In genomic region chr4:183797445-183798248, GRCh38 we compare ENCODE assay signal across 1 cellular context.
TF ChIP-seq lines count a peak whose summit lies in the region.

No MANE protein-coding gene starts in this region.

TF ChIP-seq in A549, 52 proteins besides CTCF, POLR2A, EP300 and RAD21 (continued from another document):
- TF ChIP-seq REST (IDR thresholded peaks at IDR 0.05): no peak
- TF ChIP-seq RARB (CRISPR knock-in tag; IDR thresholded peaks at IDR 0.05): no peak
- no peak for TF ChIP-seq ZFP36 (IDR thresholded peaks at IDR 0.05; ENCODE audit: borderline replicate concordance, partially characterized antibody)
- no peak for TF ChIP-seq MAZ (IDR thresholded peaks at IDR 0.05; ENCODE audit: borderline replicate concordance, low read depth, low read length)
- no peak for TF ChIP-seq POLR2AphosphoS2 (conservative IDR thresholded peaks at IDR 0.05; ENCODE audit: low read length)
- no peak for TF ChIP-seq TP53 (CRISPR knock-in tag; IDR thresholded peaks at IDR 0.05)
- TF ChIP-seq HDAC2 (IDR thresholded peaks at IDR 0.05): no peak
- TF ChIP-seq HOXB5 (CRISPR knock-in tag; IDR thresholded peaks at IDR 0.05): no peak
- no peak for TF ChIP-seq ZSCAN20 (CRISPR knock-in tag; IDR thresholded peaks at IDR 0.05)
- TF ChIP-seq CHD4 (IDR thresholded peaks at IDR 0.05; ENCODE audit: borderline replicate concordance): no peak
- TF ChIP-seq HEYL (CRISPR knock-in tag; IDR thresholded peaks at IDR 0.05): no peak
- no peak for TF ChIP-seq EHMT2 (IDR thresholded peaks at IDR 0.05; ENCODE audit: low read depth)
- no peak for TF ChIP-seq FOXS1 (CRISPR knock-in tag; IDR thresholded peaks at IDR 0.05)
- no peak for TF ChIP-seq HOXB13 (CRISPR knock-in tag; IDR thresholded peaks at IDR 0.05; ENCODE audit: low read depth)
- TF ChIP-seq HMGXB4 (CRISPR knock-in tag; IDR thresholded peaks at IDR 0.05; ENCODE audit: borderline replicate concordance): no peak
TF ChIP-seq in A549: peak in this region for 0.
